In the genomic region with DNA sequence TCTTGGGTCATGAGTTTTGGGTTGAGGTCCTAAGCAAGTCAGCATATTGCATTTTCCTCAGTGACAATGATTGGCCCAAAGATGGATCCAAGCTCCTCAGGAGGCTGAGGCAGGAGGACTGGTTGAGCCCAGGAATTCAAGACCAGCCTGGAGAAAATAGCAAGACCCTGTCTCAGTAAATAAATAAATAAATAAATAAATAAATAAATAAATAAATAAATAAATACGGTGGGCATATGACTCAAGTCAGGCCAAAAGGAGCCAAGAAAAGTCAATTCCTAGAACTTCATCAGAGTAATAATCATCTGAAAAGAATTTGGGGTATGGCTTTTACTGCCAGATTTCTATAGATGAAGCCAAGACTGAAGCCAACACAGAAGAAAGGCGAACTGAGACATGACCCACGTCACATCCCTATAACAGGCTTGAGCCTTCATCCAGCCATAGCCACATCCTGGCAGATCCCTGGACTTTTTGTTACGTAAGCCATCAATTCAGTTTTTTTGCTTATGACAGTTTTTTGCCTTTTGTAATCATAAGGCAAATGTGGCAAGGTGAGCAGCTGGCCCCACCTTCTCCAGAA, we compare ENCODE assay signal across 1 cellular context.
TF ChIP-seq lines count a peak whose summit lies in the region.

No MANE protein-coding gene starts in this region.

TF ChIP-seq in HEK293, 187 proteins besides CTCF, POLR2A, EP300 and RAD21 (continued from another document):
- TF ChIP-seq, protein P1, sequence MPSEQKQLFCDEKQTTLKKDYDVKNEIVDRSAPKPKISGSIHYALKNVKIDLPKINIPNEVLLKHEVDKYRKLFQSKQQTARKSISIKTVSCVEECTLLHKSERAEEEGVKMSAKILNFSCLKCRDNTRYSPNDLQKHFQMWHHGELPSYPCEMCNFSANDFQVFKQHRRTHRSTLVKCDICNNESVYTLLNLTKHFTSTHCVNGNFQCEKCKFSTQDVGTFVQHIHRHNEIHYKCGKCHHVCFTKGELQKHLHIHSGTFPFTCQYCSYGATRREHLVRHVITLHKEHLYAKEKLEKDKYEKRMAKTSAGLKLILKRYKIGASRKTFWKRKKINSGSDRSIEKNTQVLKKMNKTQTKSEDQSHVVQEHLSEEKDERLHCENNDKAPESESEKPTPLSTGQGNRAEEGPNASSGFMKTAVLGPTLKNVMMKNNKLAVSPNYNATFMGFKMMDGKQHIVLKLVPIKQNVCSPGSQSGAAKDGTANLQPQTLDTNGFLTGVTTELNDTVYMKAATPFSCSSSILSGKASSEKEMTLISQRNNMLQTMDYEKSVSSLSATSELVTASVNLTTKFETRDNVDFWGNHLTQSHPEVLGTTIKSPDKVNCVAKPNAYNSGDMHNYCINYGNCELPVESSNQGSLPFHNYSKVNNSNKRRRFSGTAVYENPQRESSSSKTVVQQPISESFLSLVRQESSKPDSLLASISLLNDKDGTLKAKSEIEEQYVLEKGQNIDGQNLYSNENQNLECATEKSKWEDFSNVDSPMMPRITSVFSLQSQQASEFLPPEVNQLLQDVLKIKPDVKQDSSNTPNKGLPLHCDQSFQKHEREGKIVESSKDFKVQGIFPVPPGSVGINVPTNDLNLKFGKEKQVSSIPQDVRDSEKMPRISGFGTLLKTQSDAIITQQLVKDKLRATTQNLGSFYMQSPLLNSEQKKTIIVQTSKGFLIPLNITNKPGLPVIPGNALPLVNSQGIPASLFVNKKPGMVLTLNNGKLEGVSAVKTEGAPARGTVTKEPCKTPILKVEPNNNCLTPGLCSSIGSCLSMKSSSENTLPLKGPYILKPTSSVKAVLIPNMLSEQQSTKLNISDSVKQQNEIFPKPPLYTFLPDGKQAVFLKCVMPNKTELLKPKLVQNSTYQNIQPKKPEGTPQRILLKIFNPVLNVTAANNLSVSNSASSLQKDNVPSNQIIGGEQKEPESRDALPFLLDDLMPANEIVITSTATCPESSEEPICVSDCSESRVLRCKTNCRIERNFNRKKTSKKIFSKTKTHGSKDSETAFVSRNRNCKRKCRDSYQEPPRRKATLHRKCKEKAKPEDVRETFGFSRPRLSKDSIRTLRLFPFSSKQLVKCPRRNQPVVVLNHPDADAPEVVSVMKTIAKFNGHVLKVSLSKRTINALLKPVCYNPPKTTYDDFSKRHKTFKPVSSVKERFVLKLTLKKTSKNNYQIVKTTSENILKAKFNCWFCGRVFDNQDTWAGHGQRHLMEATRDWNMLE (tag by site-specific recombination; conservative IDR thresholded peaks at IDR 0.05; ENCODE audit: low read depth) = peak; percentile 77
- no peak for TF ChIP-seq ZNF777 (tag by site-specific recombination; IDR thresholded peaks at IDR 0.05; ENCODE audit: borderline replicate concordance)
- TF ChIP-seq ZBTB11 (tag by site-specific recombination; conservative IDR thresholded peaks at IDR 0.05; ENCODE audit: low read depth) = peak; percentile 56
- TF ChIP-seq ZNF426 (tag by site-specific recombination; IDR thresholded peaks at IDR 0.05) = peak; percentile 66
- TF ChIP-seq ZNF311 (tag by site-specific recombination; IDR thresholded peaks at IDR 0.05; ENCODE audit: borderline replicate concordance) = no peak
- 0 out of 2 replicates have a peak, but pooled peaks have one; percentile 36 for TF ChIP-seq ZNF433 (tag by site-specific recombination; IDR thresholded peaks at IDR 0.05; ENCODE audit: low read depth)
- no peak for TF ChIP-seq ZNF670 (tag by site-specific recombination; IDR thresholded peaks at IDR 0.05; ENCODE audit: low read depth)
- TF ChIP-seq ZSCAN30 (tag by site-specific recombination; IDR thresholded peaks at IDR 0.05) = no peak
- no peak for TF ChIP-seq SALL2 (tag by site-specific recombination; IDR thresholded peaks at IDR 0.05; ENCODE audit: borderline replicate concordance)
- no peak for TF ChIP-seq ZNF785 (tag by site-specific recombination; IDR thresholded peaks at IDR 0.05)
- TF ChIP-seq ZNF555 (tag by site-specific recombination; conservative IDR thresholded peaks at IDR 0.05) = peak; percentile 48
- TF ChIP-seq ZBTB20 (tag by site-specific recombination; IDR thresholded peaks at IDR 0.05) = no peak
- TF ChIP-seq ZNF140 (tag by site-specific recombination; IDR thresholded peaks at IDR 0.05) = peak; percentile 74
- TF ChIP-seq HOXA7 (CRISPR knock-in tag; IDR thresholded peaks at IDR 0.05; ENCODE audit: borderline replicate concordance) = no peak
TF ChIP-seq in HEK293: peak in this region for 12.
